ENCODE assay signal across 9 cellular contexts in the genomic region with DNA sequence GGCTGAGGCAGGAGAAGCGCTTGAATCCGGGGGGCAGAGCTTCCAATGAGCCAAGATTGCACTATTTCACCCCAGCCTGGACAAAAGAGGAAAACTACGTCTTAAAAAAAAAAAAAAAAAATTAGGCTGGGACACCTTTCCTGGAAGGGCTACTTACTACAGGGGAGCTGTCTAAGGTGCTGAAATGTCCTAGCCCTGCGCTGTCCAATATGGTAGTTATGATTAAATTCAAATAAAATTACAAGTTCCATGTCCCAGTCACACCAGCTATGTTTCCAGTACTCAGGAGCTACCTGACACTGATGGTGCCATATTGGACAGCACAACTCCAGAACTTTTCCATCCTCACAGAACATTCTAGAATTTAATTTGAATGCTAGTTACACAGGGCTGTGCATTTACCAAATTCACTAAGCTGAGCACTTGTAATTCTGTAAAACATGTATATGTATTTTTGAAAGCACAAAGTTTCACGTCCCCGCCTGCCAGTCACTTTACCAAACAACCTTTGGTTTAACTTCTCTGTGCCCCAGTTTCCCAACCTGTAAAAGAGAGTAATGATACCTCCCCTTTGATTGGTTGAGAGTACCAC. TPM values are rescaled to one million over a fixed set of nuclear protein-coding genes. Genes with fewer than 3 reads are reported as not detected.
DNase-seq lines count a peak whose midpoint lies in the region; ATAC-seq and TF ChIP-seq lines count a peak whose summit lies in the region.
"Had no signal": no experiment of that assay in that cellular context is flagged by ENCODE, and none has a peak within 500 bp of the region (broad histone marks: within the 10 kb centered on the region; RNA-seq: fewer than 3 reads in every experiment).

No MANE protein-coding gene starts in this region.

- in situ Hi-C loops in GM13977 (cut with MboI; ENCODE audit: low pct_unique_long_range_greater_than_20kb, low sequenced_read_pairs, unreplicated experiment) = no loop called here

- DNase-seq in AG08395 (ENCODE audit: low spot score) (peak; percentile 36), HFF-Myc (ENCODE audit: extremely low read depth, low read depth) (peak; percentile 30), fibroblast of pulmonary artery (ENCODE audit: low read depth) (peak; percentile 67), COLO668 (lab: John Stamatoyannopoulos, UW; ENCODE audit: unreplicated experiment) (no peak), GM13977 (ENCODE audit: low spot score) (no peak), activated gamma-delta T cell (lab: John Stamatoyannopoulos, UW) (no peak), occipital lobe (lab: John Stamatoyannopoulos, UW) (no peak)
- DNase-seq: activated effector memory CD4-positive, alpha-beta T cell treated with Interleukin-2 at 50 U/mL for 16 hours had no signal

- no peak for TF ChIP-seq CTCF in HFF-Myc (IDR thresholded peaks at IDR 0.05; ENCODE audit: low read depth, low read length, missing control alignments)
- no peak for TF ChIP-seq CTCF in fibroblast of pulmonary artery (IDR thresholded peaks at IDR 0.05; ENCODE audit: low read length, missing control alignments)
- TF ChIP-seq CTCF in GM13977 (IDR thresholded peaks at IDR 0.05; ENCODE audit: extremely low read depth, insufficient read depth, missing control alignments) = no peak

- peak; percentile 66 for ATAC-seq in SK-N-SH treated with all-trans-retinoic acid at 6 μM for 48 hours

- H3K4me3 ChIP-seq in HFF-Myc (replicated peaks; ENCODE audit: low read depth, low read length) = no peak overlapping the region
- no peak overlapping the region for H3K4me3 ChIP-seq in fibroblast of pulmonary artery (replicated peaks; ENCODE audit: low read depth, low read length)

TF ChIP-seq in SK-N-SH treated with all-trans-retinoic acid at 6 μM for 48 hours, 23 proteins besides CTCF, POLR2A, EP300 and RAD21:
- TF ChIP-seq ZFP3 (CRISPR knock-in tag; IDR thresholded peaks at IDR 0.05) (no peak), PPARA (CRISPR knock-in tag; IDR thresholded peaks at IDR 0.05; ENCODE audit: borderline replicate concordance) (no peak), ZNF70 (CRISPR knock-in tag; IDR thresholded peaks at IDR 0.05) (no peak), POU6F1 (CRISPR knock-in tag; IDR thresholded peaks at IDR 0.05; ENCODE audit: borderline replicate concordance, low read depth) (no peak), ZNF8 (CRISPR knock-in tag; IDR thresholded peaks at IDR 0.05) (no peak)
- TF ChIP-seq, protein P1, sequence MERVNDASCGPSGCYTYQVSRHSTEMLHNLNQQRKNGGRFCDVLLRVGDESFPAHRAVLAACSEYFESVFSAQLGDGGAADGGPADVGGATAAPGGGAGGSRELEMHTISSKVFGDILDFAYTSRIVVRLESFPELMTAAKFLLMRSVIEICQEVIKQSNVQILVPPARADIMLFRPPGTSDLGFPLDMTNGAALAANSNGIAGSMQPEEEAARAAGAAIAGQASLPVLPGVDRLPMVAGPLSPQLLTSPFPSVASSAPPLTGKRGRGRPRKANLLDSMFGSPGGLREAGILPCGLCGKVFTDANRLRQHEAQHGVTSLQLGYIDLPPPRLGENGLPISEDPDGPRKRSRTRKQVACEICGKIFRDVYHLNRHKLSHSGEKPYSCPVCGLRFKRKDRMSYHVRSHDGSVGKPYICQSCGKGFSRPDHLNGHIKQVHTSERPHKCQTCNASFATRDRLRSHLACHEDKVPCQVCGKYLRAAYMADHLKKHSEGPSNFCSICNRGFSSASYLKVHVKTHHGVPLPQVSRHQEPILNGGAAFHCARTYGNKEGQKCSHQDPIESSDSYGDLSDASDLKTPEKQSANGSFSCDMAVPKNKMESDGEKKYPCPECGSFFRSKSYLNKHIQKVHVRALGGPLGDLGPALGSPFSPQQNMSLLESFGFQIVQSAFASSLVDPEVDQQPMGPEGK (CRISPR knock-in tag; IDR thresholded peaks at IDR 0.05; ENCODE audit: borderline replicate concordance) = no peak
TF ChIP-seq in SK-N-SH treated with all-trans-retinoic acid at 6 μM for 48 hours: peak in this region for 0.

RNA-seq across cellular contexts. Expression of gene ZSCAN22, which starts 9.2 kb away (rescaled TPM):
- 3.0 TPM for total RNA-seq in occipital lobe

RNA-seq across cellular contexts. Expression of gene ERVK3-1, which starts 12.4 kb away (rescaled TPM):
- 20.6 TPM for total RNA-seq in occipital lobe

RNA-seq across cellular contexts. Expression of gene A1BG, which starts 35.7 kb away (rescaled TPM):
- total RNA-seq in occipital lobe = 0.94 TPM

RNA-seq across cellular contexts. Expression of gene ZNF8, which starts 38.8 kb away (rescaled TPM):
- total RNA-seq in occipital lobe = 17.2 TPM

RNA-seq across cellular contexts. Expression of gene ZNF497, which starts 45.0 kb away (rescaled TPM):
- 5.9 TPM for total RNA-seq in occipital lobe

Comparison
In these comparisons a context has a peak if more than half of its experiments do, and no peak if none do; other contexts are left out.
1. DNase-seq: peak in AG08395 (single experiment), HFF-Myc (single experiment) and fibroblast of pulmonary artery (single experiment); none in COLO668 (single experiment), GM13977 (single experiment), activated gamma-delta T cell (single experiment) and occipital lobe (single experiment).